Comparison of ENCODE assay signal across 8 cellular contexts in genomic region chr3:181326637-181327223, GRCh38.
A peak's percentile ranks its signal among the peaks of the same experiment; 100 is the strongest.
DNase-seq lines count a peak whose midpoint lies in the region; ATAC-seq, FAIRE-seq and TF ChIP-seq lines count a peak whose summit lies in the region.

No MANE protein-coding gene starts in this region.

- no peak overlapping the region for H2BK15ac ChIP-seq in H1 (ENCODE audit: low read length)

- H4K91ac ChIP-seq in H1 (replicated peaks; ENCODE audit: insufficient read length, low read length): no peak overlapping the region

- peaks cover 0 to 2% (median 0%) of the 10 kb centered on the region in 4 experiments; a peak in 2 of 7 replicates for H3K4me1 ChIP-seq in H1 (replicated peaks in 1 of 4; ENCODE audit: control insufficient read depth in 3 of 4, insufficient read depth in 4 of 4, low read length in 3 of 4)

- no peak overlapping the region for H2AFZ ChIP-seq in H1 (ENCODE audit: low read length)

- H3K9me3 ChIP-seq in H1 (ENCODE audit: insufficient read depth in 2 of 2, low read depth in 1 of 2, low read length in 1 of 2): no peaks in the 10 kb centered on the region

- H4K5ac ChIP-seq in H1 (ENCODE audit: insufficient read length, low read depth, low read length): no peak overlapping the region

- no peak for TF ChIP-seq EP300 in H1 (IDR thresholded peaks at IDR 0.05; ENCODE audit: borderline replicate concordance in 1 of 2, low read depth in 2 of 2, low read length in 2 of 2)

- no peak overlapping the region for H3K4me3 Mint-ChIP-seq in neural crest cell

- no peak overlapping the region for H2BK5ac ChIP-seq in H1 (ENCODE audit: low read depth, low read length)

- peak; percentile 78 for FAIRE-seq in H1 (lab: Jason Lieb, UNC)

- no peak overlapping the region for H3K14ac ChIP-seq in H1 (ENCODE audit: insufficient read length)

- no peak overlapping the region for H3K27ac Mint-ChIP-seq in neural crest cell (ENCODE audit: unreplicated experiment)

- H3K4me2 ChIP-seq in H1 (ENCODE audit: insufficient read depth in 1 of 2, low read depth in 2 of 2, low read length in 2 of 2): no peak overlapping the region

- no peaks in the 10 kb centered on the region for H3K79me2 ChIP-seq in H1 (ENCODE audit: control insufficient read depth in 1 of 2, insufficient read depth in 2 of 2, low read length in 2 of 2)

- POLR2A ChIA-PET in H1 (lab: Charles Lee; ENCODE audit: partially characterized antibody): no interaction called here

- CTCF ChIA-PET in H1 (lab: Charles Lee; ENCODE audit: partially characterized antibody): interaction anchor here (0.6 to 2.4 kb wide), 53 partner anchors 9 to 1356 kb away, joined by 3 to 38 read pairs (median 4); no protein-coding TSS in a partner anchor

- H3K4me1 Mint-ChIP-seq in neural crest cell: peaks cover 41% of the 10 kb centered on the region

- no peak overlapping the region for H2BK12ac ChIP-seq in H1 (ENCODE audit: low read depth, low read length)

- no peak overlapping the region for H2BK120ac ChIP-seq in H1 (replicated peaks; ENCODE audit: low read depth, low read length)

- no peak for TF ChIP-seq POLR2A in H1 (IDR thresholded peaks at IDR 0.05; ENCODE audit: control extremely low read depth in 1 of 2, low read depth in 2 of 2, low read length in 2 of 2)

- H4K8ac ChIP-seq in H1 (ENCODE audit: extremely low read depth, insufficient read depth, low read length): no peak overlapping the region

- H3K36me3 Mint-ChIP-seq in neural crest cell (ENCODE audit: low read depth): peaks cover 19% of the 10 kb centered on the region

- H3K79me1 ChIP-seq in H1 (ENCODE audit: low read depth, low read length): no peaks in the 10 kb centered on the region

- H2AK5ac ChIP-seq in H1 (ENCODE audit: low read depth, low read length): no peak overlapping the region

- intact Hi-C loops in sciatic nerve (cut with DNase I): no loop called here

- H3K4ac ChIP-seq in H1 (replicated peaks; ENCODE audit: insufficient read length, low read depth, low read length): no peak overlapping the region

- no peak overlapping the region for H3K56ac ChIP-seq in H1 (replicated peaks; ENCODE audit: insufficient read length, low read depth, low read length)

- H3K23me2 ChIP-seq in H1 (ENCODE audit: low read depth, low read length): no peaks in the 10 kb centered on the region

- no peak overlapping the region for H3K18ac ChIP-seq in H1 (ENCODE audit: extremely low read depth, low read length)

- H3K9me3 Mint-ChIP-seq in neural crest cell: peaks cover 9% of the 10 kb centered on the region

- H3K27me3 ChIP-seq in H1 (replicated peaks in 1 of 4; ENCODE audit: control insufficient read depth in 3 of 4, extremely low read depth in 1 of 4, insufficient read depth in 3 of 4, low read length in 3 of 4): no peaks in the 10 kb centered on the region

- H3K9ac ChIP-seq in H1 (replicated peaks in 1 of 4; ENCODE audit: extremely low read depth in 1 of 4, low read depth in 3 of 4, low read length in 3 of 4): no peak overlapping the region

- H3K36me3 ChIP-seq in H1 (ENCODE audit: control insufficient read depth in 2 of 4, insufficient read depth in 4 of 4, low read length in 3 of 4): no peaks in the 10 kb centered on the region

- peak; percentile 71 to 79 for TF ChIP-seq RAD21 in H1 (IDR thresholded peaks at IDR 0.05 in 1 of 2, conservative IDR thresholded peaks at IDR 0.05 in 1 of 2; ENCODE audit: low read depth in 2 of 2, low read length in 2 of 2)

- H3K4me3 ChIP-seq in H1 (ENCODE audit: extremely low read depth in 1 of 4, insufficient read depth in 2 of 4, low read depth in 3 of 4, low read length in 4 of 4): no peak overlapping the region

- peak in 2 of 3 experiments; percentile 55 to 66; a peak in 2 of 4 replicates for TF ChIP-seq CTCF in H1 (IDR thresholded peaks at IDR 0.05; ENCODE audit: control extremely low read depth in 1 of 3, insufficient read depth in 1 of 3, low read depth in 1 of 3, low read length in 3 of 3)
- TF ChIP-seq CTCF in neural crest cell (conservative IDR thresholded peaks at IDR 0.05): peak; percentile 82

- no peaks in the 10 kb centered on the region for H3K27me3 Mint-ChIP-seq in neural crest cell (ENCODE audit: low read depth)

- H3K23ac ChIP-seq in H1 (ENCODE audit: insufficient read length): no peak overlapping the region

- no peak overlapping the region for H2BK20ac ChIP-seq in H1 (ENCODE audit: low read length)

- WGBS in H1 (ENCODE audit: extremely low coverage in 1 of 2, insufficient coverage in 1 of 2, insufficient read length in 1 of 2, insufficient replicate concordance in 2 of 2, low coverage in 1 of 2, low lambda C conversion rate in 2 of 2, missing lambda C conversion rate in 1 of 2), 2 experiments: 53% methylated on average over 3 of the region's 3 CpGs; no CpG with 5 or more reads in 1 of the 2 experiments

- H4K20me1 ChIP-seq in H1 (replicated peaks in 1 of 2; ENCODE audit: control insufficient read depth in 1 of 2, insufficient read depth in 2 of 2, low read length in 2 of 2): no peaks in the 10 kb centered on the region

- no peak overlapping the region for H3K27ac ChIP-seq in H1 (ENCODE audit: low read depth, low read length)

- peak; percentile 78 for ATAC-seq in GM18511 (IDR thresholded peaks at IDR 0.05; ENCODE audit: unreplicated experiment)
- peak; percentile 52 for ATAC-seq in HG03558 (IDR thresholded peaks at IDR 0.05; ENCODE audit: extremely low read depth, unreplicated experiment)
- ATAC-seq in sciatic nerve: no peak

- DNase-seq in 8988T (peak; percentile 24), NOMO-1 treated with DMSO at 0.1 percent for 48 hours (lab: John Stamatoyannopoulos, UW; ENCODE audit: unreplicated experiment) (peak; percentile 24), H1 (ENCODE audit: low read depth in 1 of 2, low spot score in 2 of 2) (no peak), neural crest cell (ENCODE audit: low read depth, low spot score) (no peak), cortex of kidney (lab: John Stamatoyannopoulos, UW) (no peak), sciatic nerve (ENCODE audit: low spot score) (no peak)

TF ChIP-seq in H1, 55 proteins besides CTCF, POLR2A, EP300 and RAD21:
- TF ChIP-seq BRCA1 (IDR thresholded peaks at IDR 0.05; ENCODE audit: low read depth, low read length): no peak

Comparison
In these comparisons a context has a peak if more than half of its experiments do, and no peak if none do; other contexts are left out.
1. DNase-seq: peak in 8988T (single experiment) and NOMO-1 treated with DMSO at 0.1 percent for 48 hours (single experiment); none in H1 (0 of 2), neural crest cell (single experiment), cortex of kidney (single experiment) and sciatic nerve (single experiment).